ENCODE assay signal across 8 cellular contexts in the genomic region with DNA sequence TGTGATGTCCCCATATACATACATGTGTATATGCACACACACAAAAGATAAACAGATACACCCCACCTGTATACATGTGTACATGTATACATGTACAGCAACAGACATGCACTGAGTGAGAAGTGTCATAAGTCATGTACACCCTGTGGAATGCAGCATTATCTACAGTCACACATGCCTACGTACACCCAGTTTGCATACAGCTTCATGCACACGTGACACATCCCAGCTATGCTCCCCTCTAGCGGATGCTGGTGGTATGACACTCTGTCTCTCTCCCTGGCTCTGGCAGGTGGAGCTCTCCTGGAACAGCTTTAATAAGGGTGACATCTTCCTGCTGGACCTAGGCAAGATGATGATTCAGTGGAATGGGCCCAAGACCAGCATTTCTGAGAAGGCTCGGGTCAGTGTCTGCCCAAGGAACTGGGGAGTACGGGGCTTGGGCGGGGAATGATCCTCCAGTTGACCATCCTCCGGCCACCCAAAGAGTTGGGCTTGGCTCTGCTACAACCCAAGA. TPM values are rescaled to one million over a fixed set of nuclear protein-coding genes. Genes with fewer than 3 reads are reported as not detected.
A peak's percentile ranks its signal among the peaks of the same experiment; 100 is the strongest.
DNase-seq lines count a peak whose midpoint lies in the region; ATAC-seq and TF ChIP-seq lines count a peak whose summit lies in the region.

No MANE protein-coding gene starts in this region.

- H3K9me3 ChIP-seq in breast epithelium: no peaks in the 10 kb centered on the region

- H3K36me3 ChIP-seq in breast epithelium: no peaks in the 10 kb centered on the region

- TF ChIP-seq CTCF in VCaP (conservative IDR thresholded peaks at IDR 0.05) (peak; percentile 90), breast epithelium (IDR thresholded peaks at IDR 0.05) (peak; percentile 85 to 98 (median 91))

- intact Hi-C loops in breast epithelium (cut with DNase I; ENCODE audit: low total_unique reads) (no loop called here), left colon (cut with DNase I, micrococcal nuclease) (no loop called here)

- peak; percentile 88 for DNase-seq in 8988T
- DNase-seq in NCI-H2081 treated with DMSO at 0.1 percent for 48 hours (lab: John Stamatoyannopoulos, UW): peak; percentile 0
- DNase-seq in breast epithelium (ENCODE audit: low spot score in 2 of 2): peak; percentile 70 to 82
- peak; percentile 80 to 89 for DNase-seq in left colon
- DNase-seq in stimulated activated CD4-positive, alpha-beta T cell treated with anti-CD3 and anti-CD28 coated beads, Interleukin-4, amount 100 ng/mL, for 1 hour: peak; percentile 82

- peak overlapping the region; percentile 8; the same call in 1 of the 2 replicates for H3K27ac ChIP-seq in VCaP
- H3K27ac ChIP-seq in breast epithelium: peak overlapping the region in 1 of 2 donors; percentile 95

- H3K4me1 ChIP-seq in breast epithelium: peaks cover 7 to 12% of the 10 kb centered on the region in 2 donors

- no peak overlapping the region for H3K4me3 ChIP-seq in breast epithelium

- TF ChIP-seq POLR2A in breast epithelium (IDR thresholded peaks at IDR 0.05): no peak

- no peaks in the 10 kb centered on the region for H3K27me3 ChIP-seq in breast epithelium

- ATAC-seq in GM18499 (IDR thresholded peaks at IDR 0.05; ENCODE audit: insufficient read depth, unreplicated experiment) (peak; percentile 52), HG02885 (IDR thresholded peaks at IDR 0.05; ENCODE audit: poor library complexity, unreplicated experiment) (peak; percentile 53), left colon (peak; percentile 32)

RNA-seq across cellular contexts. Expression of gene VILL, which starts 6.3 kb away (rescaled TPM):
- 10 to 100 TPM; 11.0 to 17.4 (median 15.4) TPM for total RNA-seq in breast epithelium
- total RNA-seq in left colon: 100 to 1,000 TPM; 174 to 184 TPM

RNA-seq across cellular contexts. Expression of gene PLCD1, which starts 32.6 kb away (rescaled TPM):
- total RNA-seq in breast epithelium: 10 to 100 TPM; 17.0 to 36.2 (median 23.4) TPM
- 100 to 1,000 TPM in 1 of 2 donors, 10 to 100 TPM in 1; 80.2 to 114 TPM for total RNA-seq in left colon

RNA-seq across cellular contexts. Expression of gene DLEC1, which starts 42.2 kb away (rescaled TPM):
- total RNA-seq in breast epithelium (1 to 10 TPM in 2 of 3 donors, under 1 TPM in 1; 0.98 to 2.0 (median 1.1) TPM), left colon (1 to 10 TPM; 1.5 to 2.1 TPM)

Comparison
In these comparisons a context has a peak if more than half of its experiments do, and no peak if none do; other contexts are left out.
1. DNase-seq: peak in every context shown above with its lines; median percentile 88 in 8988T; 84 in left colon; 82 in stimulated activated CD4-positive, alpha-beta T cell treated with anti-CD3 and anti-CD28 coated beads, Interleukin-4, amount 100 ng/mL, for 1 hour; 76 in breast epithelium; 0 in NCI-H2081 treated with DMSO at 0.1 percent for 48 hours.
2. RNA of gene VILL, which starts 6.3 kb away (total RNA-seq): 174 to 184 TPM in left colon; 11.0 to 17.4 TPM in breast epithelium; every median in the first group is over 4 times any median in the second.
3. Peak in every context shown above with its lines, with median percentiles within 50 percentile points of each other: ATAC-seq.